ENCODE assay signal across 8 cellular contexts in the genomic region with DNA sequence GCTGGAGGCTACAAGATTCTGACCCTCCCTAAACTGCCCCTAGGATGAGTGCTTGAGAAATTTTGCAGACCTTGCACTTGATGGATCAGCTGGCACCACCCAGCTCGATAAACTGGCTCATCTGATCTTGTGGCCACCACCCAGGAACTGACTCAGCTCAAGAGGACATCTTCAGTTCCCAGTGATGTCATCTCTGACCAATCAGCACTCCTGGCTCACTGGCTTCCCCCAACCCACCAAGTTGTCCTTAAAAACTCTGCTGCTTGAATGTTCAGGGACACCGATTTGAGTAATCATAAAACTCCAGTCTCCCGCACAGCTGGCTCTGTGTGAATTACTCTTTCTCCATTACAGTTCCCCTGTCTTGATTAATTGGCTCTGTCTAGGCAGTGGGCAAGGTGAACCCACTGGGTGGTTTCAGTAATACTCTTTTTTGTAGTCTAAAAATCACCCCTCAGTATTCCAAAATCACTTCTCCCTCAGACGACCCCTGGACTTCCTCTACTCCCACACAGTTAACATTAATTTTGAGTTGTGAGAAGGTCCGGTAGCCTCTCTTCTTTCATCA.
DNase-seq lines count a peak whose midpoint lies in the region; ATAC-seq and TF ChIP-seq lines count a peak whose summit lies in the region.
"Not testable (repeated sequence)": the region's sequence is repeated elsewhere in the genome, so short reads cannot be mapped to it uniquely, and the experiment has no call there.

No MANE protein-coding gene starts in this region.

- ATAC-seq in Right ventricle myocardium superior (ENCODE audit: poor library complexity) = peak; percentile 63

- H3K27me3 Mint-ChIP-seq in chondrocyte (ENCODE audit: low read depth) = not testable (repeated sequence)

- in situ Hi-C loops in KBM-7 (cut with MboI; ENCODE audit: low pct_unique_long_range_greater_than_20kb, low sequenced_read_pairs) = not testable (repeated sequence)

- TF ChIP-seq CTCF in chondrocyte (IDR thresholded peaks at IDR 0.05) = not testable (repeated sequence)

- not testable (repeated sequence) for H3K27me3 ChIP-seq in SJSA1 (replicated peaks)

- H3K9me3 ChIP-seq in SJSA1 (replicated peaks) = not testable (repeated sequence)

- intact Hi-C loops in Right ventricle myocardium superior (cut with DNase I) = not testable (repeated sequence)

- peak overlapping the region; percentile 50 for H3K27ac Mint-ChIP-seq in chondrocyte (ENCODE audit: unreplicated experiment)

- H3K4me1 Mint-ChIP-seq in chondrocyte (ENCODE audit: low read depth) = peaks cover 38% of the 10 kb centered on the region

- H3K4me1 ChIP-seq in SJSA1 (replicated peaks) = peaks cover 25% of the 10 kb centered on the region

- H3K9me3 Mint-ChIP-seq in chondrocyte (ENCODE audit: low read depth) = not testable (repeated sequence)

- H3K36me3 Mint-ChIP-seq in chondrocyte (ENCODE audit: low read depth) = peaks cover 13% of the 10 kb centered on the region

- H3K36me3 ChIP-seq in SJSA1 = not testable (repeated sequence)

- H3K27ac ChIP-seq in SJSA1 = peak overlapping the region; percentile 81

- not testable (repeated sequence) for H3K4me3 Mint-ChIP-seq in chondrocyte (ENCODE audit: unreplicated experiment)

- not testable (repeated sequence) for H3K4me3 ChIP-seq in SJSA1

- DNase-seq in EH (ENCODE audit: low read depth) (peak; percentile 87), KBM-7 (peak; percentile 62), SJSA1 (ENCODE audit: low read depth in 1 of 2, low spot score in 2 of 2) (peak; percentile 66 to 76), Right ventricle myocardium superior (peak; percentile 49), myocyte (ENCODE audit: low read depth) (peak; percentile 87)
- peak; percentile 27 to 28 for DNase-seq in activated T-cell treated with anti-CD3 and anti-CD28 coated beads, Interleukin-2, amount 50 U/mL, for 48 hours
- DNase-seq in chondrocyte (ENCODE audit: low spot score) = not testable (repeated sequence)
- DNase-seq in stimulated activated CD8-positive, alpha-beta memory T cell treated with anti-CD3 and anti-CD28 coated beads, Interleukin-15, amount 100 ng/mL, for 48 hours (ENCODE audit: low read depth in 2 of 2) = peak; percentile 8 to 18
